In genomic region chr18:21433436-21433835, GRCh38 we compare ENCODE assay signal across 20 cellular contexts.
"Had no signal": no experiment of that assay in that cellular context is flagged by ENCODE, and none has a peak within 500 bp of the region (broad histone marks: within the 10 kb centered on the region; RNA-seq: fewer than 3 reads in every experiment).

No MANE protein-coding gene starts in this region.

- H3K27ac Mint-ChIP-seq: activated B cell treated with CpG ODN at 0.5 μM for 24 hours; activated CD4-positive, alpha-beta memory T cell treated with anti-CD3 and anti-CD28 coated beads for 36 hours; activated CD8-positive, alpha-beta memory T cell treated with anti-CD3 and anti-CD28 coated beads, Interleukin-2, amount 10 ng/mL, durations not matched to agents 7 days and 5 days; activated naive CD8-positive, alpha-beta T cell treated with anti-CD3 and anti-CD28 coated beads for 36 hours; activated T-helper 17 cell treated with anti-CD3 and anti-CD28 coated beads, Interleukin-2, amount 50 U/mL, for 72 hours; brain; naive thymus-derived CD8-positive, alpha-beta T cell; stimulated activated effector memory CD8-positive, alpha-beta T cell treated with anti-CD3 and anti-CD28 coated beads, Interleukin-12 subunit alpha, Interleukin-12 subunit beta, amount 100 ng/mL, for 72 hours had no signal

- H3K27me3 ChIP-seq: colonic mucosa, heart right ventricle, ovary, stomach, upper lobe of left lung had no signal

- H3K27ac ChIP-seq: colonic mucosa, heart right ventricle, ovary, upper lobe of left lung had no signal

- H3K4me1 Mint-ChIP-seq: activated B cell treated with CpG ODN at 0.5 μM for 24 hours; activated CD8-positive, alpha-beta memory T cell treated with anti-CD3 and anti-CD28 coated beads, Interleukin-2, amount 10 ng/mL, durations not matched to agents 7 days and 5 days; activated naive CD8-positive, alpha-beta T cell treated with anti-CD3 and anti-CD28 coated beads for 36 hours; activated T-helper 17 cell treated with anti-CD3 and anti-CD28 coated beads, Interleukin-2, amount 50 U/mL, for 72 hours; brain; central memory CD8-positive, alpha-beta T cell; naive thymus-derived CD8-positive, alpha-beta T cell; stimulated activated effector memory CD8-positive, alpha-beta T cell treated with anti-CD3 and anti-CD28 coated beads, Interleukin-12 subunit alpha, Interleukin-12 subunit beta, amount 100 ng/mL, for 72 hours had no signal

- H3K4me3 ChIP-seq: colonic mucosa, heart right ventricle, ovary, stomach, upper lobe of left lung had no signal

- H3K9me3 ChIP-seq: colonic mucosa, heart right ventricle, ovary, stomach, upper lobe of left lung had no signal

- ATAC-seq: activated CD8-positive, alpha-beta memory T cell treated with anti-CD3 and anti-CD28 coated beads, Interleukin-2, amount 10 ng/mL, durations not matched to agents 7 days and 5 days; activated T-helper 17 cell treated with anti-CD3 and anti-CD28 coated beads, Interleukin-2, amount 50 U/mL, for 72 hours; esophagus mucosa; left cardiac atrium; naive thymus-derived CD8-positive, alpha-beta T cell; sciatic nerve; stimulated activated effector memory CD8-positive, alpha-beta T cell treated with anti-CD3 and anti-CD28 coated beads, Interleukin-12 subunit alpha, Interleukin-12 subunit beta, amount 100 ng/mL, for 72 hours had no signal

- H3K4me3 Mint-ChIP-seq: activated B cell treated with CpG ODN at 0.5 μM for 24 hours; activated CD4-positive, alpha-beta memory T cell treated with anti-CD3 and anti-CD28 coated beads for 36 hours; activated CD8-positive, alpha-beta memory T cell treated with anti-CD3 and anti-CD28 coated beads, Interleukin-2, amount 10 ng/mL, durations not matched to agents 7 days and 5 days; activated naive CD8-positive, alpha-beta T cell treated with anti-CD3 and anti-CD28 coated beads for 36 hours; activated T-helper 17 cell treated with anti-CD3 and anti-CD28 coated beads, Interleukin-2, amount 50 U/mL, for 72 hours; brain; central memory CD8-positive, alpha-beta T cell; naive thymus-derived CD8-positive, alpha-beta T cell; stimulated activated effector memory CD8-positive, alpha-beta T cell treated with anti-CD3 and anti-CD28 coated beads, Interleukin-12 subunit alpha, Interleukin-12 subunit beta, amount 100 ng/mL, for 72 hours had no signal

- DNase-seq: activated B cell treated with CpG ODN at 0.5 μM for 24 hours; activated CD4-positive, alpha-beta memory T cell treated with anti-CD3 and anti-CD28 coated beads for 36 hours; activated CD4-positive, alpha-beta T cell treated with anti-CD3 and anti-CD28 coated beads for 4 hours; activated CD8-positive, alpha-beta memory T cell treated with anti-CD3 and anti-CD28 coated beads, Interleukin-2, amount 10 ng/mL, durations not matched to agents 7 days and 5 days; activated naive CD4-positive, alpha-beta T cell; activated naive CD8-positive, alpha-beta T cell treated with anti-CD3 and anti-CD28 coated beads for 36 hours; colonic mucosa; heart right ventricle; left cardiac atrium; naive thymus-derived CD8-positive, alpha-beta T cell; ovary; stimulated activated CD4-positive, alpha-beta T cell treated with anti-CD3 and anti-CD28 coated beads, Interleukin-4, amount 100 ng/mL, for 24 hours; stomach; upper lobe of left lung had no signal

- H3K9me3 Mint-ChIP-seq: activated CD4-positive, alpha-beta memory T cell treated with anti-CD3 and anti-CD28 coated beads for 36 hours; activated naive CD8-positive, alpha-beta T cell treated with anti-CD3 and anti-CD28 coated beads for 36 hours; central memory CD8-positive, alpha-beta T cell; stimulated activated effector memory CD8-positive, alpha-beta T cell treated with anti-CD3 and anti-CD28 coated beads, Interleukin-12 subunit alpha, Interleukin-12 subunit beta, amount 100 ng/mL, for 72 hours had no signal

- H3K36me3 ChIP-seq: colonic mucosa, heart right ventricle, ovary, stomach, upper lobe of left lung had no signal

- H3K36me3 Mint-ChIP-seq: activated CD4-positive, alpha-beta memory T cell treated with anti-CD3 and anti-CD28 coated beads for 36 hours; activated CD8-positive, alpha-beta memory T cell treated with anti-CD3 and anti-CD28 coated beads, Interleukin-2, amount 10 ng/mL, durations not matched to agents 7 days and 5 days; activated naive CD8-positive, alpha-beta T cell treated with anti-CD3 and anti-CD28 coated beads for 36 hours; naive thymus-derived CD8-positive, alpha-beta T cell; stimulated activated effector memory CD8-positive, alpha-beta T cell treated with anti-CD3 and anti-CD28 coated beads, Interleukin-12 subunit alpha, Interleukin-12 subunit beta, amount 100 ng/mL, for 72 hours had no signal

- H3K27me3 Mint-ChIP-seq: brain had no signal

- H3K4me1 ChIP-seq: colonic mucosa, heart right ventricle, stomach, upper lobe of left lung had no signal
